In the genomic region with DNA sequence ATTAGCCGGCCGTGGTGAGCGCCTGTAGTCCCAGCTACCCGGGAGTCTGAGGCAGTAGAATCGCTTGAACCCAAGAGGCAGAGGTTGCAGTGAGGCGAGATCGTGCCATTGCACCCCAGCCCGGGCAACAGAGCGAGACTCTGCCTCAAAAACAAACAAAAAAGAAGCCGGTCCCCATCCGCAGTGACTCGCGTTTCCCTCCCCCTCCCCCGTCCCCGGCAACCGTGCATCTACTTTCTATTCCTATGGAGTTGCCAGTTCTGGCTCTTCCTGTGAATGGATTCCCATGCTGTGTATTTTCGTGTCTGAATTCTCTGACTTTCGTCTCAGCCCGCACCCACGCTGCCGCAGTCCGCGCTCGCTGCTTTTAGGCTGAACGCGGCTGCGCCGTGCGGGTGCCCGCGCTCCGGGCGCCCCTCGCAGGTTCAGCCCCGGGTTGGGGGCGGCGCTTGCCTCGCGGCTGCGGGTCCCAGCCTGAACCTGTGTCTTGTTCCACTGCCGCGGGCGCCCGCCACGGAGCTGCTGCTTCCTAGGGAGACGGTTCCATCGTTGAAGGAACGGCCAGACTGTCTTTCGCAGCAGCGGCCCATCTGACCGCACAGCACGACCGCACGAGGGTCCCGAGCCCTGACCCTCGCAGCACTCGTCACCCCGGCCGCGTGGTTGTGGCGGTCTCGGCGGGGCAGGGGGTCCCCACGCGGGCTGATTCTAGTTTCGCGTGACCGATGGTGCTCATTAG, we compare ENCODE assay signal across 8 cellular contexts. TPM values are rescaled to one million over a fixed set of nuclear protein-coding genes. Genes with fewer than 3 reads are reported as not detected.
DNase-seq lines count a peak whose midpoint lies in the region; ATAC-seq and TF ChIP-seq lines count a peak whose summit lies in the region.

No MANE protein-coding gene starts in this region.

- H3K27me3 ChIP-seq in Panc1 (ENCODE audit: control insufficient read depth, insufficient read depth, low read length): no peaks in the 10 kb centered on the region
- no peaks in the 10 kb centered on the region for H3K27me3 ChIP-seq in transverse colon

- peak overlapping the region; percentile 51 to 73 for H3K4me3 ChIP-seq in Panc1 (ENCODE audit: low read depth in 2 of 2, low read length in 2 of 2)
- peak overlapping the region; percentile 64 for H3K4me3 ChIP-seq in fibroblast of pulmonary artery (replicated peaks; ENCODE audit: low read depth, low read length)
- H3K4me3 ChIP-seq in transverse colon: peak overlapping the region; percentile 64 to 87 (median 74)

- H3K27ac ChIP-seq in Panc1 (ENCODE audit: low read length) (peak overlapping the region; percentile 79), transverse colon (peak overlapping the region; percentile 94 to 97 (median 96))

- peaks cover 3% of the 10 kb centered on the region for H3K36me3 ChIP-seq in Panc1 (ENCODE audit: control insufficient read depth, insufficient read depth, low read length)
- H3K36me3 ChIP-seq in transverse colon: peaks cover 0 to 12% (median 5%) of the 10 kb centered on the region in 4 donors

- in situ Hi-C loops in Panc1 (cut with HindIII; ENCODE audit: low pct_unique_long_range_greater_than_20kb, low sequenced_read_pairs) (no loop called here), transverse colon (cut with MboI; ENCODE audit: low pct_ligation_motif_present in 1 of 4, low pct_unique_long_range_greater_than_20kb in 1 of 4, low sequenced_read_pairs in 3 of 4) (loop anchor here in 2 of 4 donors (25.0 kb wide), 2 partner anchors 108 to 133 kb away; no protein-coding TSS in a partner anchor)

- H3K4me1 Mint-ChIP-seq in CD14-positive monocyte: peaks cover 48% of the 10 kb centered on the region
- H3K4me1 Mint-ChIP-seq in activated T-helper 17 cell treated with anti-CD3 and anti-CD28 coated beads, Interleukin-2, amount 50 U/mL, for 72 hours: peaks cover 11% of the 10 kb centered on the region

- no peak for TF ChIP-seq CTCF in CD14-positive monocyte (IDR thresholded peaks at IDR 0.05)
- TF ChIP-seq CTCF in Panc1 (IDR thresholded peaks at IDR 0.05): no peak
- TF ChIP-seq CTCF in fibroblast of pulmonary artery (IDR thresholded peaks at IDR 0.05; ENCODE audit: low read length, missing control alignments): no peak
- peak in 1 of 5 experiments; percentile 15 for TF ChIP-seq CTCF in transverse colon (IDR thresholded peaks at IDR 0.05)

- WGBS in transverse colon (ENCODE audit: low coverage in 1 of 2), 2 donors: 1% methylated on average over 60 of the region's 68 CpGs; no CpG with 5 or more reads in 1 of the 2 donors

- H3K36me3 Mint-ChIP-seq in CD14-positive monocyte: peaks cover 22 to 26% of the 10 kb centered on the region in 2 donors
- peaks cover 33% of the 10 kb centered on the region for H3K36me3 Mint-ChIP-seq in activated T-helper 17 cell treated with anti-CD3 and anti-CD28 coated beads, Interleukin-2, amount 50 U/mL, for 72 hours (ENCODE audit: low read depth)

- peaks cover 0 to 3% (median 0%) of the 10 kb centered on the region in 7 donors for H3K9me3 Mint-ChIP-seq in CD14-positive monocyte
- no peaks in the 10 kb centered on the region for H3K9me3 Mint-ChIP-seq in activated T-helper 17 cell treated with anti-CD3 and anti-CD28 coated beads, Interleukin-2, amount 50 U/mL, for 72 hours

- H3K4me1 ChIP-seq in Panc1 (ENCODE audit: control insufficient read depth, insufficient read depth, low read length) (peaks cover 22% of the 10 kb centered on the region), transverse colon (peaks cover 21 to 46% (median 40%) of the 10 kb centered on the region in 4 donors)

- POLR2A ChIA-PET in Panc1 (lab: Charles Lee): no interaction called here

- TF ChIP-seq POLR2A in transverse colon (IDR thresholded peaks at IDR 0.05): peak; percentile 22

- no peak for DNase-seq in CD14-positive monocyte (ENCODE audit: low spot score)
- DNase-seq in HT1080 (ENCODE audit: low read depth): peak; percentile 63
- DNase-seq in Panc1 (ENCODE audit: low read depth, low spot score): peak; percentile 27
- peak; percentile 43 for DNase-seq in fibroblast of pulmonary artery (ENCODE audit: low read depth)
- peak in 41 of 56 donors; percentile 17 to 73 (median 43) for DNase-seq in nucleus accumbens (lab: John Stamatoyannopoulos, UW)
- peak; percentile 65 for DNase-seq in transverse colon

- peak overlapping the region; percentile 82 to 87 for H3K4me3 Mint-ChIP-seq in CD14-positive monocyte
- H3K4me3 Mint-ChIP-seq in activated T-helper 17 cell treated with anti-CD3 and anti-CD28 coated beads, Interleukin-2, amount 50 U/mL, for 72 hours: peak overlapping the region; percentile 87

- no peak for TF ChIP-seq EP300 in transverse colon (IDR thresholded peaks at IDR 0.05; ENCODE audit: low read depth)

- peak overlapping the region; percentile 87 to 93 (median 92) for H3K27ac Mint-ChIP-seq in CD14-positive monocyte
- peak overlapping the region; percentile 91 for H3K27ac Mint-ChIP-seq in activated T-helper 17 cell treated with anti-CD3 and anti-CD28 coated beads, Interleukin-2, amount 50 U/mL, for 72 hours

- intact Hi-C loops in CD14-positive monocyte (cut with micrococcal nuclease): loop anchor here (5.0 to 10.0 kb wide), 3 partner anchors 130 to 390 kb away; a partner anchor contains a TSS
- intact Hi-C loops in Panc1 (cut with micrococcal nuclease; ENCODE audit: unreplicated experiment): loop anchor here (10.0 kb wide), 1 partner anchor 320 kb away; a partner anchor contains a TSS
- intact Hi-C loops in transverse colon (cut with DNase I; ENCODE audit: low total_unique reads): no loop called here

- no TSS peak for BruUV-seq in Panc1 (replicated peaks; lab: Mats Ljungman, UMichigan)

- H3K27me3 Mint-ChIP-seq in CD14-positive monocyte (ENCODE audit: low read depth in 3 of 3): peaks cover 1 to 2% (median 2%) of the 10 kb centered on the region in 3 donors
- no peaks in the 10 kb centered on the region for H3K27me3 Mint-ChIP-seq in activated T-helper 17 cell treated with anti-CD3 and anti-CD28 coated beads, Interleukin-2, amount 50 U/mL, for 72 hours

- ATAC-seq in Panc1 (peak; percentile 14), GM19035 (IDR thresholded peaks at IDR 0.05; ENCODE audit: unreplicated experiment) (no peak)
- peak; percentile 5 for ATAC-seq in activated T-helper 17 cell treated with anti-CD3 and anti-CD28 coated beads, Interleukin-2, amount 50 U/mL, for 72 hours (replicated peaks)

- CTCF ChIA-PET in Panc1 (lab: Charles Lee): interaction anchor here (1.2 to 1.3 kb wide), 2 partner anchors 13 to 170 kb away, joined by 6 to 8 read pairs; no protein-coding TSS in a partner anchor

- no peaks in the 10 kb centered on the region for H3K9me3 ChIP-seq in Panc1 (ENCODE audit: control insufficient read depth, insufficient read depth, low read depth, low read length)
- H3K9me3 ChIP-seq in transverse colon: no peaks in the 10 kb centered on the region

RNA-seq across cellular contexts. Expression of a gene that starts 1.1 kb away (rescaled TPM):
- 10 to 100 TPM; 10.2 to 10.5 TPM for polyA plus RNA-seq in CD14-positive monocyte
- total RNA-seq in HT1080 (2014; rRNA removed; shearing (Covaris generic)): 42.5 and 47.8 TPM in 2 replicates
- polyA plus RNA-seq in HT1080 (2015; cell fraction: cytosol; rRNA removed): 29.0 TPM in 2 replicates
- polyA plus RNA-seq in HT1080 (2015; cell fraction: nucleus; rRNA removed): 17.3 and 19.4 TPM in 2 replicates
- total RNA-seq in Panc1 (2021; ENCODE audit: unreplicated experiment) (49.9 TPM), transverse colon (10 to 100 TPM; 10.8 to 13.0 (median 11.9) TPM)
- polyA plus RNA-seq in Panc1 (2012; ENCODE audit: insufficient read length): 46.9 TPM
- total RNA-seq in activated T-helper 17 cell treated with anti-CD3 and anti-CD28 coated beads, Interleukin-2, amount 50 U/mL, for 72 hours: 10 to 100 TPM; 16.0 to 20.5 TPM

RNA-seq across cellular contexts. Expression of a gene that starts 9.4 kb away (rescaled TPM):
- polyA plus RNA-seq in CD14-positive monocyte: 10 to 100 TPM; 47.8 to 79.3 TPM
- 86.7 and 95.5 TPM in 2 replicates for total RNA-seq in HT1080 (2014; rRNA removed; shearing (Covaris generic))
- polyA plus RNA-seq in HT1080 (2015; cell fraction: cytosol; rRNA removed): 40.1 and 41.6 TPM in 2 replicates
- 52.5 and 55.9 TPM in 2 replicates for polyA plus RNA-seq in HT1080 (2015; cell fraction: nucleus; rRNA removed)
- total RNA-seq in Panc1 (2021; ENCODE audit: unreplicated experiment): 47.3 TPM
- polyA plus RNA-seq in Panc1 (2012; ENCODE audit: insufficient read length): 60.2 TPM
- total RNA-seq in activated T-helper 17 cell treated with anti-CD3 and anti-CD28 coated beads, Interleukin-2, amount 50 U/mL, for 72 hours: 10 to 100 TPM; 42.3 to 52.6 TPM
- total RNA-seq in transverse colon: 100 to 1,000 TPM in 1 of 4 donors, 10 to 100 TPM in 3; 55.2 to 137 (median 71.1) TPM

RNA-seq across cellular contexts. Expression of a gene that starts 21.7 kb away (rescaled TPM):
- 1 to 10 TPM; 1.8 to 2.6 TPM for polyA plus RNA-seq in CD14-positive monocyte
- 0.08 and 0.84 TPM in 2 replicates for total RNA-seq in HT1080 (2014; rRNA removed; shearing (Covaris generic))
- polyA plus RNA-seq in HT1080 (2015; cell fraction: cytosol; rRNA removed): 0.11 TPM in 1 of 2 replicates, not detected in the other
- polyA plus RNA-seq in HT1080 (2015; cell fraction: nucleus; rRNA removed): 0.51 and 1.0 TPM in 2 replicates
- total RNA-seq in Panc1 (2021; ENCODE audit: unreplicated experiment) (46.6 TPM), transverse colon (100 to 1,000 TPM in 1 of 4 donors, 10 to 100 TPM in 1, 1 to 10 TPM in 2; 6.0 to 223 (median 8.0) TPM)
- 53.7 TPM for polyA plus RNA-seq in Panc1 (2012; ENCODE audit: insufficient read length)
- not detected for total RNA-seq in activated T-helper 17 cell treated with anti-CD3 and anti-CD28 coated beads, Interleukin-2, amount 50 U/mL, for 72 hours
